Comparison of ENCODE assay signal across 17 cellular contexts in the genomic region with DNA sequence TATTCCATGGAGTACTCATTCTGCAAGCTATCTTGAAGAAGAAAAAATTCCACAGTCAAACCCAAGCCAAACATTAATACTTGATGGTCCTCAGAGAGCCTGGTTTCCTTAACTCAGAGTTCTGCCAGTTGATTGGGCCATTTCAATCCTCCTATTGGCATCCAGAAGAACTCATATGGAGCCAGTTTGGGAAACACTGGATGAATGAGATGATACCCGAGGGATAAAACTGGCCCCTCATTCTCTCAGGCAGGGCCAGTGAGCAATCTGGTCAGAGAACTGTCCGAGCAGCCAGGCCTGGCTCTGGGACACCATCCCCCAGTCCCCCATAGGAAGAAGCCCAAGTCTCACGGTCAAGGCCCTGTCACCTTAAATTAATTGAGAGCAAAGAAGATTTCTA. TPM values are rescaled to one million over a fixed set of nuclear protein-coding genes. Genes with fewer than 3 reads are reported as not detected.
DNase-seq lines count a peak whose midpoint lies in the region; ATAC-seq and TF ChIP-seq lines count a peak whose summit lies in the region.
"Had no signal": no experiment of that assay in that cellular context is flagged by ENCODE, and none has a peak within 500 bp of the region (broad histone marks: within the 10 kb centered on the region; RNA-seq: fewer than 3 reads in every experiment).

No MANE protein-coding gene starts in this region.

- H3K27ac ChIP-seq in ascending aorta = peak overlapping the region; percentile 87 to 92
- peak overlapping the region; percentile 66 to 91 (median 84) for H3K27ac ChIP-seq in heart left ventricle
- H3K27ac ChIP-seq in ovary = peak overlapping the region; percentile 13 to 80
- peak overlapping the region; percentile 78 to 86 for H3K27ac ChIP-seq in tibial artery
- H3K27ac ChIP-seq: foreskin keratinocyte had no signal

- H3K4me1 Mint-ChIP-seq in activated T-cell treated with anti-CD3 and anti-CD28 coated beads, Interleukin-2, amount 50 U/mL, for 72 hours (ENCODE audit: low read depth) = no peaks in the 10 kb centered on the region
- H3K4me1 Mint-ChIP-seq: activated naive CD8-positive, alpha-beta T cell treated with anti-CD3 and anti-CD28 coated beads, Interleukin-2, amount 10 ng/mL, durations not matched to agents 7 days and 5 days; stimulated activated effector memory CD8-positive, alpha-beta T cell treated with anti-CD3 and anti-CD28 coated beads, Interleukin-12 subunit alpha, Interleukin-12 subunit beta, amount 100 ng/mL, for 72 hours had no signal

- H3K9me3 Mint-ChIP-seq in activated T-cell treated with anti-CD3 and anti-CD28 coated beads, Interleukin-2, amount 50 U/mL, for 72 hours = no peaks in the 10 kb centered on the region
- H3K9me3 Mint-ChIP-seq: activated naive CD8-positive, alpha-beta T cell treated with anti-CD3 and anti-CD28 coated beads, Interleukin-2, amount 10 ng/mL, durations not matched to agents 7 days and 5 days; activated T-helper 1 cell treated with anti-CD3 and anti-CD28 coated beads, Interleukin-12 subunit alpha, Interleukin-12 subunit beta, Interleukin-2, Interleukin-4 antibody, amounts not matched to agents 30 ng/mL and 10 ng/mL and 1 ng/mL, durations not matched to agents 14 hours and 24 hours and 36 hours; stimulated activated effector memory CD8-positive, alpha-beta T cell treated with anti-CD3 and anti-CD28 coated beads, Interleukin-12 subunit alpha, Interleukin-12 subunit beta, amount 100 ng/mL, for 72 hours had no signal

- no peaks in the 10 kb centered on the region for H3K36me3 Mint-ChIP-seq in activated T-cell treated with anti-CD3 and anti-CD28 coated beads, Interleukin-2, amount 50 U/mL, for 72 hours (ENCODE audit: insufficient read depth in 2 of 2)
- H3K36me3 Mint-ChIP-seq: activated naive CD8-positive, alpha-beta T cell treated with anti-CD3 and anti-CD28 coated beads, Interleukin-2, amount 10 ng/mL, durations not matched to agents 7 days and 5 days; stimulated activated effector memory CD8-positive, alpha-beta T cell treated with anti-CD3 and anti-CD28 coated beads, Interleukin-12 subunit alpha, Interleukin-12 subunit beta, amount 100 ng/mL, for 72 hours had no signal

- ATAC-seq in heart left ventricle = no peak
- no peak for ATAC-seq in activated T-cell treated with anti-CD3 and anti-CD28 coated beads, Interleukin-2, amount 50 U/mL, for 72 hours (replicated peaks in 1 of 2)
- ATAC-seq: foreskin keratinocyte; stimulated activated effector memory CD8-positive, alpha-beta T cell treated with anti-CD3 and anti-CD28 coated beads, Interleukin-12 subunit alpha, Interleukin-12 subunit beta, amount 100 ng/mL, for 72 hours had no signal

- intact Hi-C loops in ascending aorta (cut with DNase I) (loop anchor here (2.0 to 5.0 kb wide), 4 partner anchors 23 to 228 kb away; no protein-coding TSS in a partner anchor), heart left ventricle (cut with DNase I) (loop anchor here in 4 of 10 donors (5.0 kb wide), 2 partner anchors 37 to 47 kb away; partner anchors contain the start of gene NUAK1 (in 2 of the 4)), ovary (cut with DNase I) (loop anchor here in 1 of 4 donors (5.0 kb wide), 1 partner anchor 47 kb away; the partner anchor contains the start of gene NUAK1), tibial artery (cut with DNase I; ENCODE audit: low total_unique reads) (no loop called here)

- no peak for TF ChIP-seq CTCF in ascending aorta (IDR thresholded peaks at IDR 0.05)
- no peak for TF ChIP-seq CTCF in heart left ventricle (IDR thresholded peaks at IDR 0.05)
- TF ChIP-seq CTCF in ovary (IDR thresholded peaks at IDR 0.05) = no peak
- TF ChIP-seq CTCF in tibial artery (IDR thresholded peaks at IDR 0.05) = no peak

- H3K4me1 ChIP-seq in ascending aorta = peaks cover 18 to 58% of the 10 kb centered on the region in 2 donors
- H3K4me1 ChIP-seq in heart left ventricle = peaks cover 8 to 81% (median 51%) of the 10 kb centered on the region in 12 donors
- peaks cover 17% of the 10 kb centered on the region for H3K4me1 ChIP-seq in ovary (ENCODE audit: insufficient read depth)
- H3K4me1 ChIP-seq in tibial artery = peaks cover 7 to 88% (median 70%) of the 10 kb centered on the region in 4 donors
- H3K4me1 ChIP-seq: left lung had no signal

- WGBS in heart left ventricle, 4 donors = 71 to 82% (median 79%) methylated on average over 3 of the region's 3 CpGs
- WGBS in ovary, 3 donors = 59 to 83% (median 74%) methylated on average over 3 of the region's 3 CpGs

- TF ChIP-seq POLR2A in heart left ventricle (IDR thresholded peaks at IDR 0.05) (no peak), ovary (IDR thresholded peaks at IDR 0.05) (no peak)

- H3K4me3 ChIP-seq in ascending aorta = no peak overlapping the region
- H3K4me3 ChIP-seq in heart left ventricle = no peak overlapping the region
- no peak overlapping the region for H3K4me3 ChIP-seq in ovary
- no peak overlapping the region for H3K4me3 ChIP-seq in tibial artery
- H3K4me3 ChIP-seq: left lung had no signal

- H3K4me3 Mint-ChIP-seq in activated T-cell treated with anti-CD3 and anti-CD28 coated beads, Interleukin-2, amount 50 U/mL, for 72 hours = no peak overlapping the region
- H3K4me3 Mint-ChIP-seq: activated naive CD8-positive, alpha-beta T cell treated with anti-CD3 and anti-CD28 coated beads, Interleukin-2, amount 10 ng/mL, durations not matched to agents 7 days and 5 days; activated T-helper 1 cell treated with anti-CD3 and anti-CD28 coated beads, Interleukin-12 subunit alpha, Interleukin-12 subunit beta, Interleukin-2, Interleukin-4 antibody, amounts not matched to agents 30 ng/mL and 10 ng/mL and 1 ng/mL, durations not matched to agents 14 hours and 24 hours and 36 hours; stimulated activated effector memory CD8-positive, alpha-beta T cell treated with anti-CD3 and anti-CD28 coated beads, Interleukin-12 subunit alpha, Interleukin-12 subunit beta, amount 100 ng/mL, for 72 hours had no signal

- H3K27ac Mint-ChIP-seq in activated T-cell treated with anti-CD3 and anti-CD28 coated beads, Interleukin-2, amount 50 U/mL, for 72 hours = no peak overlapping the region
- H3K27ac Mint-ChIP-seq: activated naive CD8-positive, alpha-beta T cell treated with anti-CD3 and anti-CD28 coated beads, Interleukin-2, amount 10 ng/mL, durations not matched to agents 7 days and 5 days; activated T-helper 1 cell treated with anti-CD3 and anti-CD28 coated beads, Interleukin-12 subunit alpha, Interleukin-12 subunit beta, Interleukin-2, Interleukin-4 antibody, amounts not matched to agents 30 ng/mL and 10 ng/mL and 1 ng/mL, durations not matched to agents 14 hours and 24 hours and 36 hours; stimulated activated effector memory CD8-positive, alpha-beta T cell treated with anti-CD3 and anti-CD28 coated beads, Interleukin-12 subunit alpha, Interleukin-12 subunit beta, amount 100 ng/mL, for 72 hours had no signal

- TF ChIP-seq EP300 in ovary (IDR thresholded peaks at IDR 0.05) = no peak

- H3K27me3 Mint-ChIP-seq in activated T-cell treated with anti-CD3 and anti-CD28 coated beads, Interleukin-2, amount 50 U/mL, for 72 hours (ENCODE audit: low read depth) = peaks cover 6% of the 10 kb centered on the region
- H3K27me3 Mint-ChIP-seq: activated naive CD8-positive, alpha-beta T cell treated with anti-CD3 and anti-CD28 coated beads, Interleukin-2, amount 10 ng/mL, durations not matched to agents 7 days and 5 days had no signal

- DNase-seq in ascending aorta (ENCODE audit: low spot score in 2 of 2) (peak in 1 of 2 donors; percentile 64), heart left ventricle (no peak), ovary (no peak), tibial artery (peak; percentile 66 to 71), LoVo (ENCODE audit: low spot score) (no peak), SK-N-DZ (ENCODE audit: low spot score) (no peak), dedifferentiated amniotic fluid mesenchymal stem cell (ENCODE audit: extremely low spot score) (no peak)
- no peak for DNase-seq in activated T-cell treated with anti-CD3 and anti-CD28 coated beads, Interleukin-2, amount 50 U/mL, for 72 hours
- DNase-seq: activated CD4-positive, alpha-beta T cell treated with anti-CD3 and anti-CD28 coated beads, Interleukin-2, amount 50 U/mL, for 48 hours; activated naive CD8-positive, alpha-beta T cell treated with anti-CD3 and anti-CD28 coated beads, Interleukin-2, amount 10 ng/mL, durations not matched to agents 7 days and 5 days; foreskin keratinocyte; left lung; NCI-H1694 treated with DMSO at 0.1 percent for 48 hours; NCI-H510A; posterior cingulate gyrus had no signal

- H3K36me3 ChIP-seq in ascending aorta (peaks cover 6 to 8% of the 10 kb centered on the region in 2 donors), heart left ventricle (peaks cover 0 to 30% (median 10%) of the 10 kb centered on the region in 9 donors), ovary (no peaks in the 10 kb centered on the region), tibial artery (no peaks in the 10 kb centered on the region)
- H3K36me3 ChIP-seq: left lung had no signal

- H3K9me3 ChIP-seq in ascending aorta (no peaks in the 10 kb centered on the region), heart left ventricle (no peaks in the 10 kb centered on the region), ovary (no peaks in the 10 kb centered on the region), tibial artery (no peaks in the 10 kb centered on the region)
- H3K9me3 ChIP-seq: left lung had no signal

- H3K27me3 ChIP-seq in ascending aorta = no peaks in the 10 kb centered on the region
- no peaks in the 10 kb centered on the region for H3K27me3 ChIP-seq in heart left ventricle
- H3K27me3 ChIP-seq in ovary = no peaks in the 10 kb centered on the region
- H3K27me3 ChIP-seq in tibial artery = no peaks in the 10 kb centered on the region
- H3K27me3 ChIP-seq: foreskin keratinocyte, left lung had no signal

RNA-seq across cellular contexts. Expression of gene NUAK1, which starts 48.8 kb away (rescaled TPM):
- 29.7 TPM for total RNA-seq in ascending aorta
- 10 to 100 TPM; 34.7 to 50.7 (median 39.8) TPM for total RNA-seq in heart left ventricle
- polyA plus RNA-seq in heart left ventricle = 10 to 100 TPM; 10.5 to 21.5 TPM
- total RNA-seq in ovary = 10 to 100 TPM in 5 of 7 donors, 1 to 10 TPM in 2; 2.8 to 22.2 (median 12.0) TPM
- polyA plus RNA-seq in ovary = 10 to 100 TPM in 1 of 2 donors, 1 to 10 TPM in 1; 9.3 to 15.8 TPM
- 7.1 and 9.0 TPM in 2 replicates for polyA plus RNA-seq in SK-N-DZ (2014; cell fraction: cytosol; rRNA removed)
- polyA plus RNA-seq in SK-N-DZ (2014; cell fraction: nucleus; rRNA removed) = 2.6 and 2.9 TPM in 2 replicates
- total RNA-seq in activated T-cell treated with anti-CD3 and anti-CD28 coated beads, Interleukin-2, amount 50 U/mL, for 72 hours = under 1 TPM; 0.14 TPM
- total RNA-seq: activated naive CD8-positive, alpha-beta T cell treated with anti-CD3 and anti-CD28 coated beads, Interleukin-2, amount 10 ng/mL, durations not matched to agents 7 days and 5 days; activated T-helper 1 cell treated with anti-CD3 and anti-CD28 coated beads, Interleukin-12 subunit alpha, Interleukin-12 subunit beta, Interleukin-2, Interleukin-4 antibody, amounts not matched to agents 30 ng/mL and 10 ng/mL and 1 ng/mL, durations not matched to agents 14 hours and 24 hours and 36 hours had no signal

Comparison
In these comparisons a context has a peak if more than half of its experiments do, and no peak if none do; other contexts are left out.
1. DNase-seq: peak in tibial artery (2 of 2); none in heart left ventricle (0 of 5), ovary (0 of 5), LoVo (single experiment), SK-N-DZ (single experiment), activated T-cell treated with anti-CD3 and anti-CD28 coated beads, Interleukin-2, amount 50 U/mL, for 72 hours (0 of 2) and dedifferentiated amniotic fluid mesenchymal stem cell (single experiment).
2. Peak in every context shown above with its lines, with median percentiles within 50 percentile points of each other: H3K27ac ChIP-seq.